Comparison of ENCODE assay signal across 9 cellular contexts in genomic region chr11:72816404-72816990, GRCh38. TPM values are rescaled to one million over a fixed set of nuclear protein-coding genes. Genes with fewer than 3 reads are reported as not detected.
A peak's percentile ranks its signal among the peaks of the same experiment; 100 is the strongest.
DNase-seq lines count a peak whose midpoint lies in the region; TF ChIP-seq lines count a peak whose summit lies in the region.
"Had no signal": no experiment of that assay in that cellular context is flagged by ENCODE, and none has a peak within 500 bp of the region (broad histone marks: within the 10 kb centered on the region; RNA-seq: fewer than 3 reads in every experiment).

No MANE protein-coding gene starts in this region.

- intact Hi-C loops in activated T-helper 2 cell treated with anti-CD3 and anti-CD28 coated beads, Interferon-gamma antibody, Interleukin-2, Interleukin-4, amounts not matched to agents 10 μg/mL and 5 μg/mL and 100 μg/mL, durations not matched to agents 14 hours and 24 hours and 36 hours (cut with micrococcal nuclease) = no loop called here

- DNase-seq in ELF-1 (ENCODE audit: low read depth, low spot score) (peak; percentile 65), Kasumi-1 (lab: John Stamatoyannopoulos, UW) (peak; percentile 24 to 41), pons (ENCODE audit: low spot score) (no peak), AG08396 (ENCODE audit: low spot score) (no peak), germinal center (ENCODE audit: low spot score) (no peak)
- DNase-seq in activated T-helper 2 cell treated with anti-CD3 and anti-CD28 coated beads, Interferon-gamma antibody, Interleukin-2, Interleukin-4, amounts not matched to agents 10 μg/mL and 5 μg/mL and 100 μg/mL, durations not matched to agents 14 hours and 24 hours and 36 hours (ENCODE audit: low spot score) = no peak
- DNase-seq in activated CD4-positive, alpha-beta T cell treated with anti-CD3 and anti-CD28 coated beads for 4 hours = no peak
- DNase-seq: NCI-H446 treated with DMSO at 0.1 percent for 48 hours had no signal

- H3K9me3 ChIP-seq in neutrophil = no peaks in the 10 kb centered on the region

- H3K27ac Mint-ChIP-seq in activated T-helper 2 cell treated with anti-CD3 and anti-CD28 coated beads, Interferon-gamma antibody, Interleukin-2, Interleukin-4, amounts not matched to agents 10 μg/mL and 5 μg/mL and 100 μg/mL, durations not matched to agents 14 hours and 24 hours and 36 hours = peak overlapping the region; percentile 88

- H3K27me3 ChIP-seq in neutrophil = no peaks in the 10 kb centered on the region

- TF ChIP-seq CTCF in neutrophil (IDR thresholded peaks at IDR 0.05) = no peak

- peak overlapping the region; percentile 98 for H3K27ac ChIP-seq in neutrophil

- H3K4me3 Mint-ChIP-seq in activated T-helper 2 cell treated with anti-CD3 and anti-CD28 coated beads, Interferon-gamma antibody, Interleukin-2, Interleukin-4, amounts not matched to agents 10 μg/mL and 5 μg/mL and 100 μg/mL, durations not matched to agents 14 hours and 24 hours and 36 hours (ENCODE audit: low read depth) = peak overlapping the region; percentile 98

- H3K36me3 Mint-ChIP-seq in activated T-helper 2 cell treated with anti-CD3 and anti-CD28 coated beads, Interferon-gamma antibody, Interleukin-2, Interleukin-4, amounts not matched to agents 10 μg/mL and 5 μg/mL and 100 μg/mL, durations not matched to agents 14 hours and 24 hours and 36 hours (ENCODE audit: low read depth) = peaks cover 62% of the 10 kb centered on the region

- peaks cover 43 to 69% of the 10 kb centered on the region in 2 experiments for H3K4me1 ChIP-seq in neutrophil (ENCODE audit: control insufficient read depth in 1 of 2, insufficient read depth in 1 of 2, low read depth in 1 of 2, low read length in 1 of 2)

- no peaks in the 10 kb centered on the region for H3K27me3 Mint-ChIP-seq in activated T-helper 2 cell treated with anti-CD3 and anti-CD28 coated beads, Interferon-gamma antibody, Interleukin-2, Interleukin-4, amounts not matched to agents 10 μg/mL and 5 μg/mL and 100 μg/mL, durations not matched to agents 14 hours and 24 hours and 36 hours (ENCODE audit: low read depth)

- peaks cover 34% of the 10 kb centered on the region for H3K4me1 Mint-ChIP-seq in activated T-helper 2 cell treated with anti-CD3 and anti-CD28 coated beads, Interferon-gamma antibody, Interleukin-2, Interleukin-4, amounts not matched to agents 10 μg/mL and 5 μg/mL and 100 μg/mL, durations not matched to agents 14 hours and 24 hours and 36 hours (ENCODE audit: low read depth)

- H3K36me3 ChIP-seq in neutrophil = peaks cover 60% of the 10 kb centered on the region

- H3K9me3 Mint-ChIP-seq in activated T-helper 2 cell treated with anti-CD3 and anti-CD28 coated beads, Interferon-gamma antibody, Interleukin-2, Interleukin-4, amounts not matched to agents 10 μg/mL and 5 μg/mL and 100 μg/mL, durations not matched to agents 14 hours and 24 hours and 36 hours = no peaks in the 10 kb centered on the region

- H3K4me3 ChIP-seq in neutrophil (ENCODE audit: low read depth in 1 of 2, low read length in 1 of 2) = peak overlapping the region; percentile 82 to 97

RNA-seq across cellular contexts. Expression of gene ATG16L2, which starts 2.3 kb away (rescaled TPM):
- total RNA-seq in activated T-helper 2 cell treated with anti-CD3 and anti-CD28 coated beads, Interferon-gamma antibody, Interleukin-2, Interleukin-4, amounts not matched to agents 10 μg/mL and 5 μg/mL and 100 μg/mL, durations not matched to agents 14 hours and 24 hours and 36 hours = 86.8 and 87.1 TPM in 2 replicates

RNA-seq across cellular contexts. Expression of gene STARD10, which starts 22.6 kb away (rescaled TPM):
- total RNA-seq in activated T-helper 2 cell treated with anti-CD3 and anti-CD28 coated beads, Interferon-gamma antibody, Interleukin-2, Interleukin-4, amounts not matched to agents 10 μg/mL and 5 μg/mL and 100 μg/mL, durations not matched to agents 14 hours and 24 hours and 36 hours = 10.7 and 16.0 TPM in 2 replicates

Comparison
In these comparisons a context has a peak if more than half of its experiments do, and no peak if none do; other contexts are left out.
1. DNase-seq: peak in ELF-1 (single experiment) and Kasumi-1 (2 of 2); none in activated T-helper 2 cell treated with anti-CD3 and anti-CD28 coated beads, Interferon-gamma antibody, Interleukin-2, Interleukin-4, amounts not matched to agents 10 μg/mL and 5 μg/mL and 100 μg/mL, durations not matched to agents 14 hours and 24 hours and 36 hours (single experiment), pons (single experiment), AG08396 (single experiment), germinal center (single experiment) and activated CD4-positive, alpha-beta T cell treated with anti-CD3 and anti-CD28 coated beads for 4 hours (0 of 2).